8 cellular contexts compared by ENCODE assay signal in genomic region chr14:86057018-86057667, GRCh38.
DNase-seq lines count a peak whose midpoint lies in the region; ATAC-seq and TF ChIP-seq lines count a peak whose summit lies in the region.

No MANE protein-coding gene starts in this region.

- no peaks in the 10 kb centered on the region for H4K20me1 ChIP-seq in smooth muscle cell (ENCODE audit: low read depth)

- H3K4me1 Mint-ChIP-seq in activated T-helper 2 cell treated with anti-CD3 and anti-CD28 coated beads, Interferon-gamma antibody, Interleukin-2, Interleukin-4, amounts not matched to agents 10 μg/mL and 5 μg/mL and 100 μg/mL, durations not matched to agents 14 hours and 24 hours and 36 hours (ENCODE audit: low read depth) = no peaks in the 10 kb centered on the region

- no peaks in the 10 kb centered on the region for H3K36me3 ChIP-seq in smooth muscle cell (ENCODE audit: low read depth)

- no peak overlapping the region for H3K27ac ChIP-seq in smooth muscle cell (ENCODE audit: low read depth)

- H3K4me3 Mint-ChIP-seq in activated T-helper 2 cell treated with anti-CD3 and anti-CD28 coated beads, Interferon-gamma antibody, Interleukin-2, Interleukin-4, amounts not matched to agents 10 μg/mL and 5 μg/mL and 100 μg/mL, durations not matched to agents 14 hours and 24 hours and 36 hours (ENCODE audit: low read depth) = no peak overlapping the region

- no peaks in the 10 kb centered on the region for H3K27me3 ChIP-seq in smooth muscle cell (ENCODE audit: low read depth)

- no peak overlapping the region for H2AFZ ChIP-seq in smooth muscle cell (ENCODE audit: low read depth)

- H3K4me2 ChIP-seq in smooth muscle cell = no peak overlapping the region

- no peaks in the 10 kb centered on the region for H3K27me3 Mint-ChIP-seq in activated T-helper 2 cell treated with anti-CD3 and anti-CD28 coated beads, Interferon-gamma antibody, Interleukin-2, Interleukin-4, amounts not matched to agents 10 μg/mL and 5 μg/mL and 100 μg/mL, durations not matched to agents 14 hours and 24 hours and 36 hours (ENCODE audit: low read depth)

- no peaks in the 10 kb centered on the region for H3K4me1 ChIP-seq in smooth muscle cell (ENCODE audit: low read depth)

- H3K36me3 Mint-ChIP-seq in activated T-helper 2 cell treated with anti-CD3 and anti-CD28 coated beads, Interferon-gamma antibody, Interleukin-2, Interleukin-4, amounts not matched to agents 10 μg/mL and 5 μg/mL and 100 μg/mL, durations not matched to agents 14 hours and 24 hours and 36 hours (ENCODE audit: low read depth) = no peaks in the 10 kb centered on the region

- WGBS in smooth muscle cell (ENCODE audit: low lambda C conversion rate) = 43% methylated on average over 3 of the region's 3 CpGs

- no peaks in the 10 kb centered on the region for H3F3A ChIP-seq in smooth muscle cell (ENCODE audit: low read depth)

- in situ Hi-C loops in KBM-7 (cut with MboI; ENCODE audit: low pct_unique_long_range_greater_than_20kb, low sequenced_read_pairs) = no loop called here

- no peaks in the 10 kb centered on the region for H3K9me3 Mint-ChIP-seq in activated T-helper 2 cell treated with anti-CD3 and anti-CD28 coated beads, Interferon-gamma antibody, Interleukin-2, Interleukin-4, amounts not matched to agents 10 μg/mL and 5 μg/mL and 100 μg/mL, durations not matched to agents 14 hours and 24 hours and 36 hours

- no peaks in the 10 kb centered on the region for H3K79me2 ChIP-seq in smooth muscle cell (ENCODE audit: low read depth)

- peak; percentile 81 for TF ChIP-seq CTCF in fibroblast of pulmonary artery (IDR thresholded peaks at IDR 0.05; ENCODE audit: low read length, missing control alignments)
- TF ChIP-seq CTCF in smooth muscle cell (IDR thresholded peaks at IDR 0.05; ENCODE audit: borderline replicate concordance, insufficient read depth, poor library complexity, severe bottlenecking) = peak; percentile 82

- no peak for ATAC-seq in HG03378 (IDR thresholded peaks at IDR 0.05; ENCODE audit: unreplicated experiment)

- intact Hi-C loops in activated T-helper 2 cell treated with anti-CD3 and anti-CD28 coated beads, Interferon-gamma antibody, Interleukin-2, Interleukin-4, amounts not matched to agents 10 μg/mL and 5 μg/mL and 100 μg/mL, durations not matched to agents 14 hours and 24 hours and 36 hours (cut with micrococcal nuclease) = no loop called here

- no peak overlapping the region for H3K27ac Mint-ChIP-seq in activated T-helper 2 cell treated with anti-CD3 and anti-CD28 coated beads, Interferon-gamma antibody, Interleukin-2, Interleukin-4, amounts not matched to agents 10 μg/mL and 5 μg/mL and 100 μg/mL, durations not matched to agents 14 hours and 24 hours and 36 hours

- H3K9me3 ChIP-seq in smooth muscle cell (replicated peaks; ENCODE audit: low read depth) = no peaks in the 10 kb centered on the region

- no peak overlapping the region for H3K9ac ChIP-seq in smooth muscle cell (ENCODE audit: low read depth)

- DNase-seq in activated T-cell treated with anti-CD3 and anti-CD28 coated beads for 24 hours (ENCODE audit: low read depth) (peak; percentile 5), activated T-cell treated with anti-CD3 and anti-CD28 coated beads for 4 hours (no peak), KBM-7 (peak; percentile 30), SW480 (ENCODE audit: low spot score) (peak; percentile 21), fibroblast of pulmonary artery (ENCODE audit: low read depth) (peak; percentile 45), smooth muscle cell (lab: John Stamatoyannopoulos, UW; ENCODE audit: unreplicated experiment) (no peak)
- DNase-seq in activated T-helper 2 cell treated with anti-CD3 and anti-CD28 coated beads, Interferon-gamma antibody, Interleukin-2, Interleukin-4, amounts not matched to agents 10 μg/mL and 5 μg/mL and 100 μg/mL, durations not matched to agents 14 hours and 24 hours and 36 hours (ENCODE audit: low spot score) = no peak

- no peak overlapping the region for H3K4me3 ChIP-seq in fibroblast of pulmonary artery (replicated peaks; ENCODE audit: low read depth, low read length)
- H3K4me3 ChIP-seq in smooth muscle cell = no peak overlapping the region

Comparison
In these comparisons a context has a peak if more than half of its experiments do, and no peak if none do; other contexts are left out.
1. DNase-seq: peak in activated T-cell treated with anti-CD3 and anti-CD28 coated beads for 24 hours (single experiment), KBM-7 (single experiment), SW480 (single experiment) and fibroblast of pulmonary artery (single experiment); none in activated T-cell treated with anti-CD3 and anti-CD28 coated beads for 4 hours (single experiment), smooth muscle cell (single experiment) and activated T-helper 2 cell treated with anti-CD3 and anti-CD28 coated beads, Interferon-gamma antibody, Interleukin-2, Interleukin-4, amounts not matched to agents 10 μg/mL and 5 μg/mL and 100 μg/mL, durations not matched to agents 14 hours and 24 hours and 36 hours (single experiment).